Comparison of ENCODE assay signal across 8 cellular contexts in the genomic region with DNA sequence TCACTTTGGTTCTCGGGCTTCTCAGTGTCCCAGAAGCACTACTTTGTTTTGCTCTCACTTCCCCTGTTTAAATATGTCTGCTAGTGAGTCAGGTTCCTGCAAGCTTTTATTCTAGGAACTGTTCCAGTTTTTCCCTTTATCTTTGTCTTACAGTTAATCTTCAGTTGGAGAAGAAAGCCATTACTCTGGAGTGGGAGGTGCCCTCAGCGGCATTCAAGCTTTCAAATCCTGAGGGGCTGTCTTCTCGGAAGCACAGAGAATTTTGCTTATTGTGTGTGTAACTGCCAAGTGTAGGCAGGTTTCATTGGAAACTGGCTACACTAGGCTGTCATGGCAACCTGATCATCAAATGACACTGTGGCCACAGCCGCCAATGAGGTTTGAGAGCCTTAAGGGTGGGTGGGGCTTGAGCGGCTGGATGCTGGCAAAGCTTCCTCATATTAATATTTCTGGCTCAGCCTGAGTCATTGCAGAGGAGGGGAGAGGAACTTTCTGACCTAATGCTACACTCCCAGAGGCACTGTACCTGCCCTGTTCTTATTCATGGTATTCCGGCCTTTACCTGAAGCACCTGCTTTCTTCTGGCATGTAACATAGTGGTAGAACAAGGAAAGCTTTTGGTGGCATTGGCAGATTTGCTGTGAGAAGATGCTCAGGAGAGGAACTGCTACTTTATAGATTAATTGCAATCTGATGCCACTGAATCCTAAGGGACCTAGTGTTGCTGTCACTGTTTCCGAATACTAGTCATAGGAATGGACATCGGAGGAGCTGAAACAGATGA. TPM values are rescaled to one million over a fixed set of nuclear protein-coding genes. Genes with fewer than 3 reads are reported as not detected.
DNase-seq lines count a peak whose midpoint lies in the region; ATAC-seq and TF ChIP-seq lines count a peak whose summit lies in the region.

No MANE protein-coding gene starts in this region.

- TF ChIP-seq CTCF in kidney epithelial cell (IDR thresholded peaks at IDR 0.05; ENCODE audit: insufficient read depth, low read length, poor library complexity, severe bottlenecking): no peak

- ATAC-seq in HG03066 (IDR thresholded peaks at IDR 0.05; ENCODE audit: low read depth, unreplicated experiment): peak; percentile 95

- H3K4me3 ChIP-seq in kidney epithelial cell (ENCODE audit: low read depth, low read length): no peak overlapping the region

- no peaks in the 10 kb centered on the region for H3K36me3 ChIP-seq in kidney epithelial cell (ENCODE audit: control insufficient read depth, insufficient read depth, low read length)

- no peaks in the 10 kb centered on the region for H3K27me3 ChIP-seq in kidney epithelial cell (ENCODE audit: control insufficient read depth, insufficient read depth, low read length)

- peak; percentile 37 for DNase-seq in activated gamma-delta T cell treated with anti-CD3 and anti-CD28 coated beads, Interleukin-2, amount 50 U/mL, for 16 hours (ENCODE audit: low read depth)
- DNase-seq in activated gamma-delta T cell treated with Interleukin-2 at 50 U/mL for 16 hours: no peak
- peak; percentile 96 for DNase-seq in NCI-H2171 treated with DMSO at 0.1 percent for 48 hours (lab: John Stamatoyannopoulos, UW)
- peak; percentile 39 to 58 (median 48) for DNase-seq in activated CD4-positive, CD25-positive, alpha-beta regulatory T cell (lab: John Stamatoyannopoulos, UW)
- peak; percentile 98 for DNase-seq in cerebellar cortex (ENCODE audit: low spot score)
- peak; percentile 93 for DNase-seq in kidney epithelial cell (ENCODE audit: low read depth)
- peak; percentile 80 to 86 (median 81) for DNase-seq in stimulated activated CD4-positive, alpha-beta T cell treated with anti-CD3 and anti-CD28 coated beads, Interleukin-12 subunit alpha, Interleukin-12 subunit beta, amount 100 ng/mL, for 48 hours (ENCODE audit: low read depth in 2 of 3, low spot score in 1 of 3)

RNA-seq across cellular contexts. Expression of gene SLC25A25, which starts 26.3 kb away (rescaled TPM):
- 22.8 and 24.5 TPM in 2 replicates for total RNA-seq in kidney epithelial cell

RNA-seq across cellular contexts. Expression of gene NAIF1, which starts 27.2 kb away (rescaled TPM):
- total RNA-seq in kidney epithelial cell: 13.6 and 14.2 TPM in 2 replicates

RNA-seq across cellular contexts. Expression of gene PTGES2, which starts 33.2 kb away (rescaled TPM):
- 81.2 and 98.4 TPM in 2 replicates for total RNA-seq in kidney epithelial cell

RNA-seq across cellular contexts. Expression of gene LCN2, which starts 54.9 kb away (rescaled TPM):
- 233 and 283 TPM in 2 replicates for total RNA-seq in kidney epithelial cell
